In the genomic region with DNA sequence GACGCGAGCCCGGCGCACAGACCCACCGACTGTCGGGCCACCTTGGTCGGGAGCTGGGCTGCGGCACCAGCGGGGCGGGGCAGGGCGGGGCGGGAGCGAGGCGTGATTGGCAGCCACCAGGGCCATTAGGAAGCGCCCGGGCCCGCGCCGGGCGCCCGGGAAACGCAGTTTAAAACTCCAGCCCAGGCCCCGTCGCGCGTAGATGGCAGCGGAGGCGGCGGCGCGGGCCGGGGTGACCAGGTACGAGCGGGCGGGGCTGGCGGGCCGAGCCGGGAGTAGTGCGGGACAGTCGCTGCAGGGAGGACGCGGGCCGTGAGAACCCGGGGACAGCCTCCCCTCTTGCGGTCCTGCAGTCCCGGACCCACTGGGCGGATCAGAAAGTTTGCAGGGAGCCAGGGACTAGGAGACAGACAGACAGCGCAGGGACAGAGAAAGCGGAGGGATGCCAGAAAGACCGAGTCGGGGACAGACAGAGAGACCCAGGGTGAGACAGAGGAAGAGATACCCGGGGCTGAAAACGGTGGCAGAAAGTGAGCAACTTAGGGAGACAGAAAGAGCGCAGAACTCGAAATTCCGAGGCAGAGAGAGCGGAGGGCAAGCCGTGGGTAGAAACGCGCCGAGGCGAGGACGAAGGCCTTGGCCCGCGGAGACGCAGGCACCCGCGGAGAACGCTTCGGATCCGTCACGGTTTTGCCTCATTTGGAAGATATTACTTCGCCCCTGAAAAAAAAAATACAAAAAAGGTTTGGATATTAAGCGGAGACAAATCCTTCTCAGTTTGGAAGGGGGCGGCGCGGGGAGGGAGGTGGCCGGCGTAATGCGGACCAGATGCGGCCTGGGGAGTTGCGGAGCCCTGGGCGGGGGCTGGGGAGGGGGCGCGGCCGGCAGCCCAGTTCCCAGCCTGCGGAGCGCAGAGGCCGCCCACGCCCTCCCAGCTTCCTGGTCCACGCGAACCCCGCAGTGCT, we compare ENCODE assay signal across 8 cellular contexts. TPM values are rescaled to one million over a fixed set of nuclear protein-coding genes. Genes with fewer than 3 reads are reported as not detected.
DNase-seq lines count a peak whose midpoint lies in the region; ATAC-seq and TF ChIP-seq lines count a peak whose summit lies in the region.

A gene (plus strand): TSS at position 199 of the 965 bp plus-strand sequence. CDS start 17,175 bp downstream, outside the sequence.

- H3K9me3 ChIP-seq in iPS-20b (ENCODE audit: insufficient read depth, low read depth, low read length) = peaks cover 4% of the 10 kb centered on the region; the same call in 1 of the 2 replicates

- no peaks in the 10 kb centered on the region for H3K9me3 Mint-ChIP-seq in activated naive CD8-positive, alpha-beta T cell treated with anti-CD3 and anti-CD28 coated beads for 36 hours

- peak within 1 kb of the TSS; percentile 54 for H3K27ac Mint-ChIP-seq in activated naive CD8-positive, alpha-beta T cell treated with anti-CD3 and anti-CD28 coated beads for 36 hours

- H3K27me3 Mint-ChIP-seq in activated naive CD8-positive, alpha-beta T cell treated with anti-CD3 and anti-CD28 coated beads for 36 hours = peaks cover 95% of the 10 kb centered on the region

- H3K4me1 ChIP-seq in iPS-20b (ENCODE audit: insufficient read depth, low read length) = peaks cover 15% of the 10 kb centered on the region

- peaks cover 100% of the 10 kb centered on the region for H3K27me3 ChIP-seq in iPS-20b (ENCODE audit: insufficient read depth, low read length)

- H3K36me3 ChIP-seq in iPS-20b (ENCODE audit: insufficient read depth, low read depth, low read length) = no peaks in the 10 kb centered on the region

- DNase-seq in NCI-H82 (lab: John Stamatoyannopoulos, UW) = peak; percentile 70
- no peak for DNase-seq in NCI-H82 treated with DMSO at 0.1 percent for 48 hours (lab: John Stamatoyannopoulos, UW; ENCODE audit: unreplicated experiment)
- DNase-seq in NCI-H2196 (lab: John Stamatoyannopoulos, UW; ENCODE audit: unreplicated experiment) = peak; percentile 67
- DNase-seq in activated naive CD8-positive, alpha-beta T cell treated with anti-CD3 and anti-CD28 coated beads for 36 hours = peak; percentile 40
- peak; percentile 64 for DNase-seq in stimulated activated CD4-positive, alpha-beta T cell treated with anti-CD3 and anti-CD28 coated beads, Interleukin-15, amount 100 ng/mL, for 24 hours
- DNase-seq in NCI-H226 = no peak

- no peak for ATAC-seq in GM18505 (IDR thresholded peaks at IDR 0.05; ENCODE audit: unreplicated experiment)

- peaks cover 28% of the 10 kb centered on the region for H3K4me1 Mint-ChIP-seq in activated naive CD8-positive, alpha-beta T cell treated with anti-CD3 and anti-CD28 coated beads for 36 hours

- H3K9ac ChIP-seq in iPS-20b (ENCODE audit: low read depth, low read length) = no peak within 1 kb of the TSS

- TF ChIP-seq POLR2A in GM18505 (IDR thresholded peaks at IDR 0.05; ENCODE audit: borderline replicate concordance, extremely low read depth, insufficient read depth, insufficient read length) = no peak

- peak within 1 kb of the TSS; percentile 66 for H3K4me3 ChIP-seq in iPS-20b (ENCODE audit: low read length)

- no peaks in the 10 kb centered on the region for H3K36me3 Mint-ChIP-seq in activated naive CD8-positive, alpha-beta T cell treated with anti-CD3 and anti-CD28 coated beads for 36 hours

- H3K4me3 Mint-ChIP-seq in activated naive CD8-positive, alpha-beta T cell treated with anti-CD3 and anti-CD28 coated beads for 36 hours = peak within 1 kb of the TSS; percentile 73

- H3K27ac ChIP-seq in iPS-20b (ENCODE audit: low read length) = no peak within 1 kb of the TSS

RNA-seq across cellular contexts. Expression of the gene that starts here (rescaled TPM):
- not detected for total RNA-seq in activated naive CD8-positive, alpha-beta T cell treated with anti-CD3 and anti-CD28 coated beads for 36 hours

Comparison
In these comparisons a context has a peak if more than half of its experiments do, and no peak if none do; other contexts are left out.
1. DNase-seq: peak in NCI-H82 (single experiment), NCI-H2196 (single experiment) and stimulated activated CD4-positive, alpha-beta T cell treated with anti-CD3 and anti-CD28 coated beads, Interleukin-15, amount 100 ng/mL, for 24 hours (single experiment); none in NCI-H82 treated with DMSO at 0.1 percent for 48 hours (single experiment) and NCI-H226 (single experiment).
2. Peak in DNase-seq in activated naive CD8-positive, alpha-beta T cell treated with anti-CD3 and anti-CD28 coated beads for 36 hours; RNA of the gene not detected or under 1 TPM.